In genomic region chr19:29485293-29485692, GRCh38 we compare ENCODE assay signal across 20 cellular contexts. TPM values are rescaled to one million over a fixed set of nuclear protein-coding genes. Genes with fewer than 3 reads are reported as not detected.
"Had no signal": no experiment of that assay in that cellular context is flagged by ENCODE, and none has a peak within 500 bp of the region (broad histone marks: within the 10 kb centered on the region; RNA-seq: fewer than 3 reads in every experiment).

No MANE protein-coding gene starts in this region.

- H3K27ac Mint-ChIP-seq: activated CD4-positive, alpha-beta memory T cell treated with anti-CD3 and anti-CD28 coated beads for 36 hours; activated naive CD4-positive, alpha-beta T cell treated with anti-CD3 and anti-CD28 coated beads, Interleukin-2, amount 50 U/mL, for 24 hours; activated T-helper 17 cell treated with anti-CD3 and anti-CD28 coated beads, Interleukin-2, amount 50 U/mL, for 72 hours; stimulated activated effector memory CD8-positive, alpha-beta T cell treated with anti-CD3 and anti-CD28 coated beads, Interleukin-12 subunit alpha, Interleukin-12 subunit beta, amount 100 ng/mL, for 72 hours had no signal

- ATAC-seq: activated CD4-positive, CD25-positive, alpha-beta regulatory T cell treated with anti-CD3 and anti-CD28 coated beads, Interleukin-2, amount 50 U/mL, for 24 hours; activated T-helper 17 cell treated with anti-CD3 and anti-CD28 coated beads, Interleukin-2, amount 50 U/mL, for 72 hours; body of pancreas; esophagus mucosa; left lung; stimulated activated effector memory CD8-positive, alpha-beta T cell treated with anti-CD3 and anti-CD28 coated beads, Interleukin-12 subunit alpha, Interleukin-12 subunit beta, amount 100 ng/mL, for 72 hours had no signal

- H3K9me3 Mint-ChIP-seq: activated naive CD4-positive, alpha-beta T cell treated with anti-CD3 and anti-CD28 coated beads, Interleukin-2, amount 50 U/mL, for 24 hours had no signal

- H3K36me3 ChIP-seq: left lung, ovary, SJCRH30, transverse colon had no signal

- FAIRE-seq: endometrium, islet of Langerhans, small intestine had no signal

- H3K36me3 Mint-ChIP-seq: activated naive CD4-positive, alpha-beta T cell treated with anti-CD3 and anti-CD28 coated beads, Interleukin-2, amount 50 U/mL, for 24 hours; stimulated activated effector memory CD8-positive, alpha-beta T cell treated with anti-CD3 and anti-CD28 coated beads, Interleukin-12 subunit alpha, Interleukin-12 subunit beta, amount 100 ng/mL, for 72 hours had no signal

- H3K4me3 ChIP-seq: body of pancreas, left lung, ovary, SJCRH30, transverse colon had no signal

- H3K27me3 ChIP-seq: body of pancreas, ovary, transverse colon had no signal

- DNase-seq: activated CD4-positive, alpha-beta memory T cell treated with anti-CD3 and anti-CD28 coated beads for 36 hours; activated T-cell treated with anti-CD3 and anti-CD28 coated beads for 4 hours; body of pancreas; dermis blood vessel endothelial cell; retina; SJCRH30; small intestine; transverse colon had no signal

- H3K4me1 Mint-ChIP-seq: activated naive CD4-positive, alpha-beta T cell treated with anti-CD3 and anti-CD28 coated beads, Interleukin-2, amount 50 U/mL, for 24 hours; activated T-helper 17 cell treated with anti-CD3 and anti-CD28 coated beads, Interleukin-2, amount 50 U/mL, for 72 hours; central memory CD8-positive, alpha-beta T cell; neural crest cell; stimulated activated effector memory CD8-positive, alpha-beta T cell treated with anti-CD3 and anti-CD28 coated beads, Interleukin-12 subunit alpha, Interleukin-12 subunit beta, amount 100 ng/mL, for 72 hours had no signal

- H3K4me1 ChIP-seq: body of pancreas, left lung, SJCRH30, transverse colon had no signal

- H3K27ac ChIP-seq: body of pancreas, left lung, ovary, SJCRH30, transverse colon had no signal

- H3K4me3 Mint-ChIP-seq: activated CD4-positive, alpha-beta memory T cell treated with anti-CD3 and anti-CD28 coated beads for 36 hours; activated naive CD4-positive, alpha-beta T cell treated with anti-CD3 and anti-CD28 coated beads, Interleukin-2, amount 50 U/mL, for 24 hours; activated T-helper 17 cell treated with anti-CD3 and anti-CD28 coated beads, Interleukin-2, amount 50 U/mL, for 72 hours; central memory CD8-positive, alpha-beta T cell; neural crest cell; stimulated activated effector memory CD8-positive, alpha-beta T cell treated with anti-CD3 and anti-CD28 coated beads, Interleukin-12 subunit alpha, Interleukin-12 subunit beta, amount 100 ng/mL, for 72 hours had no signal

- H3K9me3 ChIP-seq: ovary, SJCRH30, transverse colon had no signal

RNA-seq across cellular contexts. Expression of gene VSTM2B, which starts 40.5 kb away (rescaled TPM):
- total RNA-seq: activated CD4-positive, alpha-beta memory T cell treated with anti-CD3 and anti-CD28 coated beads for 36 hours; activated T-helper 17 cell treated with anti-CD3 and anti-CD28 coated beads, Interleukin-2, amount 50 U/mL, for 72 hours; body of pancreas; dermis blood vessel endothelial cell; esophagus mucosa; fibroblast of villous mesenchyme; left lung; SJCRH30; transverse colon had no signal
- polyA plus RNA-seq: ovary had no signal
